In genomic region chr9:12854218-12854617, GRCh38 we compare ENCODE assay signal across 22 cellular contexts.
DNase-seq lines count a peak whose midpoint lies in the region; ATAC-seq and TF ChIP-seq lines count a peak whose summit lies in the region.
"Had no signal": no experiment of that assay in that cellular context is flagged by ENCODE, and none has a peak within 500 bp of the region (broad histone marks: within the 10 kb centered on the region; RNA-seq: fewer than 3 reads in every experiment).

No MANE protein-coding gene starts in this region.

- H3K4me1 Mint-ChIP-seq in WTC11 = peaks cover 16% of the 10 kb centered on the region

- no peak overlapping the region for H3K4me3 Mint-ChIP-seq in WTC11
- H3K4me3 Mint-ChIP-seq: CD8-positive, alpha-beta T cell had no signal

- H3K27me3 Mint-ChIP-seq in WTC11 (ENCODE audit: low read depth) = no peaks in the 10 kb centered on the region; the same call in 1 of the 2 replicates

- no peak overlapping the region for H3K27ac Mint-ChIP-seq in WTC11
- H3K27ac Mint-ChIP-seq: CD8-positive, alpha-beta T cell had no signal

- DNase-seq in GM12865 (ENCODE audit: low read depth) (peak; percentile 0), LoVo (ENCODE audit: low spot score) (peak; percentile 52), epithelial cell of esophagus (ENCODE audit: low read depth) (peak; percentile 36), renal cortical epithelial cell (ENCODE audit: low read depth) (peak; percentile 21), WTC11 (ENCODE audit: low spot score) (no peak), cerebellar cortex (ENCODE audit: low spot score) (no peak)
- DNase-seq: CD8-positive, alpha-beta T cell; DMS53; EL; GM23248; HCEC 1CT; NCI-H1105 treated with DMSO at 0.1 percent for 48 hours; NCI-H1694 treated with DMSO at 0.1 percent for 48 hours; NCI-H2107; NCI-H345; NCI-H524 treated with DMSO at 0.1 percent for 48 hours had no signal

- ATAC-seq in HG03097 (IDR thresholded peaks at IDR 0.05; ENCODE audit: low FRiP score, unreplicated experiment) = no peak
- ATAC-seq in WTC11 = no peak
- ATAC-seq: A549; CD8-positive, alpha-beta T cell; K562; Panc1 had no signal

- H3K9me3 Mint-ChIP-seq in WTC11 = no peaks in the 10 kb centered on the region

- TF ChIP-seq CTCF in GM12865 (IDR thresholded peaks at IDR 0.05; ENCODE audit: insufficient read depth, low read depth, low read length, missing control alignments) (no peak), epithelial cell of esophagus (IDR thresholded peaks at IDR 0.05; ENCODE audit: insufficient read depth, low read depth, low read length, missing control alignments) (no peak), WTC11 (IDR thresholded peaks at IDR 0.05) (no peak)

- H3K4me3 ChIP-seq in GM12865 (ENCODE audit: low read depth, low read length) = no peak overlapping the region
- H3K4me3 ChIP-seq in epithelial cell of esophagus (ENCODE audit: low read length) = no peak overlapping the region
- H3K4me3 ChIP-seq: A549, BLaER1, GM23248, K562, SJSA1 had no signal

- POLR2A ChIA-PET in WTC11 (lab: Charles Lee) = no interaction called here

- no peaks in the 10 kb centered on the region for H3K36me3 Mint-ChIP-seq in WTC11
- H3K36me3 Mint-ChIP-seq: CD8-positive, alpha-beta T cell had no signal

- CTCF ChIA-PET in WTC11 (lab: Charles Lee) = no interaction called here

TF ChIP-seq in WTC11, 78 proteins besides CTCF, POLR2A, EP300 and RAD21 (continues in another document):
- TF ChIP-seq ZNF281 (CRISPR knock-in tag; IDR thresholded peaks at IDR 0.05) (no peak), ZNF317 (CRISPR knock-in tag; IDR thresholded peaks at IDR 0.05; ENCODE audit: borderline replicate concordance, low read depth) (no peak), ZBTB43 (CRISPR knock-in tag; IDR thresholded peaks at IDR 0.05) (no peak), ZNF512 (CRISPR knock-in tag; IDR thresholded peaks at IDR 0.05; ENCODE audit: borderline replicate concordance) (no peak), TEAD1 (CRISPR knock-in tag; IDR thresholded peaks at IDR 0.05) (no peak), NFATC4 (CRISPR knock-in tag; IDR thresholded peaks at IDR 0.05) (no peak), ZSCAN18 (CRISPR knock-in tag; IDR thresholded peaks at IDR 0.05) (no peak), ZBTB21 (CRISPR knock-in tag; IDR thresholded peaks at IDR 0.05; ENCODE audit: borderline replicate concordance) (no peak), PRRX2 (CRISPR knock-in tag; IDR thresholded peaks at IDR 0.05) (no peak), CDX4 (CRISPR knock-in tag; IDR thresholded peaks at IDR 0.05; ENCODE audit: borderline replicate concordance) (no peak), ESRRA (CRISPR knock-in tag; IDR thresholded peaks at IDR 0.05; ENCODE audit: borderline replicate concordance) (no peak), FOXP4 (CRISPR knock-in tag; IDR thresholded peaks at IDR 0.05) (no peak), CBFB (CRISPR knock-in tag; IDR thresholded peaks at IDR 0.05; ENCODE audit: low read depth) (no peak), ETV6 (CRISPR knock-in tag; IDR thresholded peaks at IDR 0.05) (no peak)

Comparison
In these comparisons a context has a peak if more than half of its experiments do, and no peak if none do; other contexts are left out.
1. DNase-seq: peak in GM12865 (single experiment), LoVo (single experiment), epithelial cell of esophagus (single experiment) and renal cortical epithelial cell (single experiment); none in WTC11 (single experiment) and cerebellar cortex (single experiment).